ENCODE assay signal across 1 cellular context in the genomic region with DNA sequence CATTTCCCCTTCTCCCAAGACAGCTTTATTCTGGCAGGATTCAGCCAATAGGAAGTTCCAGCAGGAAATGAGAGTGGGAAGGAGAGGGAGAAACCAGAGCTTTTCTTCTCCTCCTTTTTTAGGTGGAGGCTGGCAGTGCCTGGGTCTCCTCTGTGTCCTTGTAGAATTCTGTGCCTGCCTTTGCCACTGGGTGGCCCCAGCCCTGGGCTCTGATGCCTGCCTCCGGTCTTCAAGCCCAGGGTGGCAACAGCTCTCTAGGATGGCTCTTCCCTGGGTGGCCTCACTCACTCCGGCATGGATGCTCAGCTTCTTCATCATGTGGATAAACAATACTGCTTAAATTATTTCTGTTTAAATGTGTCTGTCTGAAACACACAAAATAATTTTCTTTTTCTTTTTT.
TF ChIP-seq lines count a peak whose summit lies in the region.

No MANE protein-coding gene starts in this region.

TF ChIP-seq in IMR-90, 13 proteins besides CTCF, POLR2A, EP300 and RAD21:
- TF ChIP-seq NFE2L2 (IDR thresholded peaks at IDR 0.05; ENCODE audit: low read depth, low read length) (no peak), CEBPB (IDR thresholded peaks at IDR 0.05; ENCODE audit: low read depth, low read length) (no peak), RFX5 (IDR thresholded peaks at IDR 0.05; ENCODE audit: low read depth, low read length) (no peak), RCOR1 (IDR thresholded peaks at IDR 0.05; ENCODE audit: insufficient replicate concordance, low read length) (no peak), MAFK (IDR thresholded peaks at IDR 0.05; ENCODE audit: low read depth, low read length) (no peak)
